In the genomic region with DNA sequence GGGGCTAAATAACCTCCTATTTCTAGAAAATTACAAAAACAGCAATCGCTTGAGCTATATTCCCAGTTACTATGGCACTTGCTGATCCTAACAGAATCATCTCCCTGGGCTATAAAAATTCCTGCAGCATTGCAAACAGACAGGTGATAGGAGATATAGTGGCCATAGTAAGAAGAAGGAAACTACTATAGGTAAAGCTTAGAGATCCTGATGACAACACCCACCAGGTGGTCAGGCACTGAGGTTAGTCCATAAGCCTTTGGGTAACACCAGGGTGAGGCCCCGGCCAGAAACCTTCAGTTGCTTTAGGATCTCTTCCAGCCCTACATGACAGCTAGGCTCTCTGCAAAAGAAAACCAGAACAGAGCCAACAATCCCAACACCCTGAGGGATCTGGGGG, we compare ENCODE assay signal across 25 cellular contexts.
"Had no signal": no experiment of that assay in that cellular context is flagged by ENCODE, and none has a peak within 500 bp of the region (broad histone marks: within the 10 kb centered on the region; RNA-seq: fewer than 3 reads in every experiment).

No MANE protein-coding gene starts in this region.

- H3K27ac ChIP-seq: body of pancreas, sigmoid colon, spleen had no signal

- H3K4me3 Mint-ChIP-seq: activated CD8-positive, alpha-beta memory T cell treated with anti-CD3 and anti-CD28 coated beads, Interleukin-2, amount 10 ng/mL, durations not matched to agents 7 days and 5 days; activated CD8-positive, alpha-beta T cell treated with anti-CD3 and anti-CD28 coated beads for 36 hours; activated naive CD8-positive, alpha-beta T cell treated with anti-CD3 and anti-CD28 coated beads, Interleukin-2, amount 50 U/mL, for 24 hours had no signal

- H3K9me3 Mint-ChIP-seq: activated naive CD8-positive, alpha-beta T cell treated with anti-CD3 and anti-CD28 coated beads, Interleukin-2, amount 50 U/mL, for 24 hours had no signal

- H3K27ac Mint-ChIP-seq: activated CD8-positive, alpha-beta T cell treated with anti-CD3 and anti-CD28 coated beads for 36 hours; activated naive CD8-positive, alpha-beta T cell treated with anti-CD3 and anti-CD28 coated beads, Interleukin-2, amount 50 U/mL, for 24 hours had no signal

- H3K27me3 Mint-ChIP-seq: activated CD8-positive, alpha-beta memory T cell treated with anti-CD3 and anti-CD28 coated beads, Interleukin-2, amount 10 ng/mL, durations not matched to agents 7 days and 5 days; activated CD8-positive, alpha-beta T cell treated with anti-CD3 and anti-CD28 coated beads for 36 hours; activated naive CD8-positive, alpha-beta T cell treated with anti-CD3 and anti-CD28 coated beads, Interleukin-2, amount 50 U/mL, for 24 hours; naive B cell had no signal

- H3K4me3 ChIP-seq: body of pancreas, sigmoid colon, spleen had no signal

- DNase-seq: activated CD4-positive, alpha-beta T cell treated with anti-CD3 and anti-CD28 coated beads for 4 hours; activated CD4-positive, CD25-positive, alpha-beta regulatory T cell; activated CD8-positive, alpha-beta memory T cell treated with anti-CD3 and anti-CD28 coated beads, Interleukin-2, amount 10 ng/mL, durations not matched to agents 7 days and 5 days; activated CD8-positive, alpha-beta T cell treated with anti-CD3 and anti-CD28 coated beads for 36 hours; activated effector memory CD4-positive, alpha-beta T cell treated with anti-CD3 and anti-CD28 coated beads, Interleukin-2, amount 50 U/mL, for 16 hours; activated naive CD4-positive, alpha-beta T cell treated with anti-CD3 and anti-CD28 coated beads, Interleukin-2, amount 50 U/mL, for 16 hours; activated naive CD8-positive, alpha-beta T cell treated with anti-CD3 and anti-CD28 coated beads, Interleukin-2, amount 50 U/mL, for 24 hours; activated T-cell treated with anti-CD3 and anti-CD28 coated beads for 4 hours; dermis blood vessel endothelial cell; effector CD8-positive, alpha-beta T cell; foreskin keratinocyte; hypothalamus; left cardiac atrium; mesenchymal stem cell; naive B cell; occipital lobe; posterior cingulate gyrus; retina; sigmoid colon; spleen; stimulated activated CD4-positive, alpha-beta T cell treated with anti-CD3 and anti-CD28 coated beads, Interleukin-4, amount 100 ng/mL, for 24 hours; stimulated activated naive CD8-positive, alpha-beta T cell treated with anti-CD3 and anti-CD28 coated beads, Interleukin-15, Interleukin-2, amounts not matched to agents 100 U/mL and 50 U/mL, for 24 hours; T-helper 1 cell; T1000 had no signal

- H3K36me3 ChIP-seq: sigmoid colon, spleen had no signal

- ATAC-seq: activated CD8-positive, alpha-beta memory T cell treated with anti-CD3 and anti-CD28 coated beads, Interleukin-2, amount 10 ng/mL, durations not matched to agents 7 days and 5 days; activated CD8-positive, alpha-beta T cell treated with anti-CD3 and anti-CD28 coated beads for 36 hours; activated naive CD8-positive, alpha-beta T cell treated with anti-CD3 and anti-CD28 coated beads, Interleukin-2, amount 50 U/mL, for 24 hours; body of pancreas; left cardiac atrium; stimulated activated naive CD8-positive, alpha-beta T cell treated with anti-CD3 and anti-CD28 coated beads, Interleukin-15, Interleukin-2, amounts not matched to agents 100 U/mL and 50 U/mL, for 24 hours had no signal

- H3K4me1 ChIP-seq: body of pancreas, sigmoid colon had no signal

- H3K27me3 ChIP-seq: body of pancreas, foreskin keratinocyte, sigmoid colon, spleen had no signal

- H3K9me3 ChIP-seq: body of pancreas, sigmoid colon had no signal

- H3K36me3 Mint-ChIP-seq: naive B cell had no signal
